Comparison of ENCODE assay signal across 32 cellular contexts in the genomic region with DNA sequence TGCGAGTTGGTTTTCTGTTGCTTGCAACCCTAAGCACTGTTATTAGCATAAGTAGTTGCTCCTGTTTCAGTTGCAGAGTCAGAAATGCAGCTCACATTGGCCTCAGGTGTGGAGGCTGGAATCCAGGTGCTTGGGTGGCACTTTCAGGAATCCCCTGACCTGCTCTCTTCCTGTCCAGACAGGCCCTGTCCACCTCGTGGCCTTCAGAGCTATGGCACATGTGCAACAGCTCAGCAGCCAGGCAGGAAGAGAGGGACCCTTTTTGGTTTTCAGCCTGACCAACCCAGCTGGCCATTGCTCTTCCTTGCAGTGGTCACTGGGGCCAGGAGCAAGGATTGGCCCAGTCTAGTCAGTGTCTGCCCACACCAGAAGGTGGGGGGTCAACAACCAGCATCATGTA. TPM values are rescaled to one million over a fixed set of nuclear protein-coding genes. Genes with fewer than 3 reads are reported as not detected.
"Had no signal": no experiment of that assay in that cellular context is flagged by ENCODE, and none has a peak within 500 bp of the region (broad histone marks: within the 10 kb centered on the region; RNA-seq: fewer than 3 reads in every experiment).

No MANE protein-coding gene starts in this region.

- H3K4me3 ChIP-seq: colonic mucosa, esophagus muscularis mucosa, gastroesophageal sphincter, heart left ventricle, hepatocyte, lung, neural progenitor cell, ovary, psoas muscle, skin epidermis, spleen, thoracic aorta, tibial nerve, upper lobe of left lung had no signal

- FAIRE-seq: endothelial cell of umbilical vein, kidney, urothelium cell line had no signal

- H3K4me1 ChIP-seq: colonic mucosa, esophagus muscularis mucosa, gastroesophageal sphincter, heart left ventricle, psoas muscle had no signal

- DNase-seq: colonic mucosa; effector memory CD4-positive, alpha-beta T cell; heart left ventricle; kidney; mesenchymal stem cell; midbrain; naive thymus-derived CD4-positive, alpha-beta T cell; nucleus accumbens; ovary; posterior cingulate gyrus; psoas muscle; right cardiac atrium; spleen; stimulated activated CD4-positive, alpha-beta T cell treated with anti-CD3 and anti-CD28 coated beads, Interleukin-4, amount 100 ng/mL, for 4 hours; stimulated activated naive B cell treated with anti-CD40 and anti-IgM and Interleukin-4, amounts not matched to agents 10 μg/mL and 1 μg/mL and 100 μg/mL, for 72 hours; upper lobe of left lung had no signal

- H3K9ac ChIP-seq: neural progenitor cell had no signal

- H3K79me2 ChIP-seq: hepatocyte had no signal

- H3K27ac ChIP-seq: colonic mucosa, esophagus muscularis mucosa, foreskin keratinocyte, gastroesophageal sphincter, heart left ventricle, hepatocyte, neural progenitor cell, ovary, psoas muscle, skin epidermis, spleen, thoracic aorta, tibial nerve, upper lobe of left lung had no signal

- H2AFZ ChIP-seq: hepatocyte, neural progenitor cell had no signal

- H3K4me2 ChIP-seq: hepatocyte, neural progenitor cell had no signal

- H3K27me3 ChIP-seq: colonic mucosa, neural progenitor cell, ovary, upper lobe of left lung had no signal

- H3K36me3 ChIP-seq: colonic mucosa, esophagus muscularis mucosa, gastroesophageal sphincter, heart left ventricle, neural progenitor cell, ovary, spleen, thoracic aorta, tibial nerve, upper lobe of left lung had no signal

- ATAC-seq: foreskin keratinocyte; gastroesophageal sphincter; heart left ventricle; left lobe of liver; naive thymus-derived CD4-positive, alpha-beta T cell; psoas muscle; right cardiac atrium; stimulated activated naive B cell treated with anti-CD40 and anti-IgM and Interleukin-4, amounts not matched to agents 10 μg/mL and 1 μg/mL and 100 μg/mL, for 72 hours had no signal

- H3K9me3 ChIP-seq: colonic mucosa, esophagus muscularis mucosa, gastroesophageal sphincter, heart left ventricle, ovary, psoas muscle, spleen, thoracic aorta, tibial nerve, upper lobe of left lung had no signal

RNA-seq across cellular contexts. Expression of a gene that starts 12.7 kb away (rescaled TPM):
- total RNA-seq: endothelial cell of umbilical vein, esophagus muscularis mucosa, fibroblast of lung, gastroesophageal sphincter, left lobe of liver, liver, mucosa of gallbladder, psoas muscle, renal cortical epithelial cell, right cardiac atrium, thoracic aorta had no signal
- polyA plus RNA-seq: endothelial cell of umbilical vein; fibroblast of lung; heart left ventricle; naive thymus-derived CD4-positive, alpha-beta T cell had no signal
